In genomic region chr7:404782-405488, GRCh38 we compare ENCODE assay signal across 24 cellular contexts.
DNase-seq lines count a peak whose midpoint lies in the region; ATAC-seq and TF ChIP-seq lines count a peak whose summit lies in the region.
"Had no signal": no experiment of that assay in that cellular context is flagged by ENCODE, and none has a peak within 500 bp of the region (broad histone marks: within the 10 kb centered on the region; RNA-seq: fewer than 3 reads in every experiment).

No MANE protein-coding gene starts in this region.

- H3K4me3 Mint-ChIP-seq in activated CD4-positive, alpha-beta memory T cell treated with anti-CD3 and anti-CD28 coated beads for 36 hours, result no peak overlapping the region
- no peak overlapping the region for H3K4me3 Mint-ChIP-seq in activated CD4-positive, alpha-beta memory T cell treated with anti-CD3 and anti-CD28 coated beads, Interleukin-2, amount 10 ng/mL, durations not matched to agents 7 days and 5 days
- H3K4me3 Mint-ChIP-seq: CD8-positive, alpha-beta memory T cell; GM23338; IgD-negative memory B cell had no signal

- POLR2A ChIA-PET in activated CD4-positive, alpha-beta memory T cell treated with anti-CD3 and anti-CD28 coated beads for 36 hours (lab: Charles Lee), result no interaction called here
- POLR2A ChIA-PET in activated CD4-positive, alpha-beta memory T cell treated with anti-CD3 and anti-CD28 coated beads, Interleukin-2, amount 10 ng/mL, durations not matched to agents 7 days and 5 days (lab: Charles Lee), result no interaction called here

- peaks cover under 1% of the 10 kb centered on the region for H3K9me3 Mint-ChIP-seq in activated CD4-positive, alpha-beta memory T cell treated with anti-CD3 and anti-CD28 coated beads for 36 hours
- peaks cover under 1% of the 10 kb centered on the region for H3K9me3 Mint-ChIP-seq in activated CD4-positive, alpha-beta memory T cell treated with anti-CD3 and anti-CD28 coated beads, Interleukin-2, amount 10 ng/mL, durations not matched to agents 7 days and 5 days

- intact Hi-C loops in activated CD4-positive, alpha-beta memory T cell treated with anti-CD3 and anti-CD28 coated beads for 36 hours (cut with micrococcal nuclease), result no loop called here

- no peak overlapping the region for H2AFZ ChIP-seq in osteoblast (ENCODE audit: low read length)
- H2AFZ ChIP-seq: GM23338 had no signal

- no peaks in the 10 kb centered on the region for H3K79me2 ChIP-seq in osteoblast (ENCODE audit: insufficient read depth, low read length)

- H3K27ac Mint-ChIP-seq in activated CD4-positive, alpha-beta memory T cell treated with anti-CD3 and anti-CD28 coated beads for 36 hours, result no peak overlapping the region
- no peak overlapping the region for H3K27ac Mint-ChIP-seq in activated CD4-positive, alpha-beta memory T cell treated with anti-CD3 and anti-CD28 coated beads, Interleukin-2, amount 10 ng/mL, durations not matched to agents 7 days and 5 days
- H3K27ac Mint-ChIP-seq: CD8-positive, alpha-beta memory T cell; GM23338; IgD-negative memory B cell had no signal

- no peak for ATAC-seq in HG03354 (IDR thresholded peaks at IDR 0.05; ENCODE audit: poor library complexity, severe bottlenecking, unreplicated experiment)

- H3K4me3 ChIP-seq in NT2/D1 (ENCODE audit: insufficient read length, low read depth) (no peak overlapping the region), osteoblast (ENCODE audit: insufficient read depth, low read length) (no peak overlapping the region)
- H3K4me3 ChIP-seq: GM23338, HAP-1, Peyer's patch had no signal

- H3K36me3 ChIP-seq in NT2/D1 (ENCODE audit: insufficient read depth, insufficient read length, low read length), result no peaks in the 10 kb centered on the region
- no peaks in the 10 kb centered on the region for H3K36me3 ChIP-seq in osteoblast (ENCODE audit: insufficient read depth, low read length)
- H3K36me3 ChIP-seq: HAP-1, Peyer's patch had no signal

- peaks cover 19% of the 10 kb centered on the region for H3K9me3 ChIP-seq in NT2/D1 (ENCODE audit: insufficient read depth, low read length)
- H3K9me3 ChIP-seq in osteoblast (ENCODE audit: low read depth, low read length), result no peaks in the 10 kb centered on the region
- H3K9me3 ChIP-seq: HAP-1, Peyer's patch had no signal

- H4K20me1 ChIP-seq in osteoblast (ENCODE audit: insufficient read depth, low read length), result no peaks in the 10 kb centered on the region

- peak; percentile 6 for DNase-seq in activated CD4-positive, alpha-beta memory T cell treated with anti-CD3 and anti-CD28 coated beads for 36 hours
- no peak for DNase-seq in activated CD4-positive, alpha-beta memory T cell treated with anti-CD3 and anti-CD28 coated beads, Interleukin-2, amount 10 ng/mL, durations not matched to agents 7 days and 5 days
- DNase-seq in NT2/D1 (ENCODE audit: low read depth, low spot score), result no peak
- DNase-seq in iPS-NIHi11 (ENCODE audit: low spot score), result peak; percentile 1
- DNase-seq in osteoblast (ENCODE audit: insufficient read length, low spot score, missing footprints), result peak; percentile 61
- no peak for DNase-seq in C1 segment of cervical spinal cord (lab: John Stamatoyannopoulos, UW)
- no peak for DNase-seq in NCI-H1092 treated with DMSO at 0.1 percent for 48 hours (lab: John Stamatoyannopoulos, UW)
- DNase-seq: ACHN, Calu3, DMS153, NCI-H1105 treated with DMSO at 0.1 percent for 48 hours, NCI-H2081, NCI-H2171, NCI-H345, NCI-H82, Peyer's patch, SHP77 had no signal

- H3K36me3 Mint-ChIP-seq in activated CD4-positive, alpha-beta memory T cell treated with anti-CD3 and anti-CD28 coated beads for 36 hours, result no peaks in the 10 kb centered on the region
- no peaks in the 10 kb centered on the region for H3K36me3 Mint-ChIP-seq in activated CD4-positive, alpha-beta memory T cell treated with anti-CD3 and anti-CD28 coated beads, Interleukin-2, amount 10 ng/mL, durations not matched to agents 7 days and 5 days (ENCODE audit: low read depth)
- H3K36me3 Mint-ChIP-seq: CD8-positive, alpha-beta memory T cell; IgD-negative memory B cell had no signal

- no peak overlapping the region for H3K4me2 ChIP-seq in osteoblast (ENCODE audit: insufficient read depth, low read length)
- H3K4me2 ChIP-seq: GM23338 had no signal

- peaks cover 22% of the 10 kb centered on the region for H3K27me3 ChIP-seq in NT2/D1 (ENCODE audit: insufficient read depth, insufficient read length)
- peaks cover 29% of the 10 kb centered on the region for H3K27me3 ChIP-seq in osteoblast (ENCODE audit: insufficient read depth, low read length)
- H3K27me3 ChIP-seq: Peyer's patch had no signal

- H3K4me1 ChIP-seq in NT2/D1 (ENCODE audit: insufficient read depth, insufficient read length) (peaks cover 8% of the 10 kb centered on the region), osteoblast (ENCODE audit: insufficient read depth, low read length) (no peaks in the 10 kb centered on the region)
- H3K4me1 ChIP-seq: HAP-1, Peyer's patch had no signal

- peaks cover 10% of the 10 kb centered on the region for H3K27me3 Mint-ChIP-seq in activated CD4-positive, alpha-beta memory T cell treated with anti-CD3 and anti-CD28 coated beads for 36 hours
- no peaks in the 10 kb centered on the region for H3K27me3 Mint-ChIP-seq in activated CD4-positive, alpha-beta memory T cell treated with anti-CD3 and anti-CD28 coated beads, Interleukin-2, amount 10 ng/mL, durations not matched to agents 7 days and 5 days

- TF ChIP-seq CTCF in osteoblast (IDR thresholded peaks at IDR 0.05; ENCODE audit: extremely low read depth, low read depth, low read length), result no peak

- CTCF ChIA-PET in activated CD4-positive, alpha-beta memory T cell treated with anti-CD3 and anti-CD28 coated beads for 36 hours (lab: Charles Lee), result no interaction called here
- CTCF ChIA-PET in activated CD4-positive, alpha-beta memory T cell treated with anti-CD3 and anti-CD28 coated beads, Interleukin-2, amount 10 ng/mL, durations not matched to agents 7 days and 5 days (lab: Charles Lee), result no interaction called here

- no peaks in the 10 kb centered on the region for H3K4me1 Mint-ChIP-seq in activated CD4-positive, alpha-beta memory T cell treated with anti-CD3 and anti-CD28 coated beads for 36 hours (ENCODE audit: low read depth)
- no peaks in the 10 kb centered on the region for H3K4me1 Mint-ChIP-seq in activated CD4-positive, alpha-beta memory T cell treated with anti-CD3 and anti-CD28 coated beads, Interleukin-2, amount 10 ng/mL, durations not matched to agents 7 days and 5 days
- H3K4me1 Mint-ChIP-seq: CD8-positive, alpha-beta memory T cell had no signal

- peak overlapping the region; percentile 8 for H3K9ac ChIP-seq in NT2/D1 (ENCODE audit: insufficient read length, low read depth)

- H3K27ac ChIP-seq in osteoblast (ENCODE audit: low read depth, low read length), result no peak overlapping the region
- H3K27ac ChIP-seq: 22Rv1, C4-2B, Peyer's patch had no signal

Comparison
In these comparisons a context has a peak if more than half of its experiments do, and no peak if none do; other contexts are left out.
1. DNase-seq: peak in activated CD4-positive, alpha-beta memory T cell treated with anti-CD3 and anti-CD28 coated beads for 36 hours (single experiment), iPS-NIHi11 (single experiment) and osteoblast (single experiment); none in activated CD4-positive, alpha-beta memory T cell treated with anti-CD3 and anti-CD28 coated beads, Interleukin-2, amount 10 ng/mL, durations not matched to agents 7 days and 5 days (single experiment), NT2/D1 (single experiment), C1 segment of cervical spinal cord (0 of 14) and NCI-H1092 treated with DMSO at 0.1 percent for 48 hours (single experiment).